In genomic region chr3:153162513-153163348, GRCh38 we compare ENCODE assay signal across 1 cellular context.
A peak's percentile ranks its signal among the peaks of the same experiment; 100 is the strongest.
TF ChIP-seq lines count a peak whose summit lies in the region.

No MANE protein-coding gene starts in this region.

TF ChIP-seq in HepG2, 621 proteins besides CTCF, POLR2A, EP300 and RAD21 (continued from another document and continues in another):
- TF ChIP-seq CCAR2 (optimal IDR thresholded peaks at IDR 0.05; ENCODE audit: low read depth, low read length) (no peak), NRL (CRISPR knock-in tag; IDR thresholded peaks at IDR 0.05; ENCODE audit: borderline replicate concordance) (no peak), ZNF432 (CRISPR knock-in tag; IDR thresholded peaks at IDR 0.05; ENCODE audit: borderline replicate concordance) (no peak), POLR2G (IDR thresholded peaks at IDR 0.05; ENCODE audit: low read depth, low read length) (no peak), DR1 (CRISPR knock-in tag; IDR thresholded peaks at IDR 0.05) (no peak), ZNF343 (CRISPR knock-in tag; IDR thresholded peaks at IDR 0.05) (no peak), ZFX (CRISPR knock-in tag; IDR thresholded peaks at IDR 0.05; ENCODE audit: low read depth) (no peak; the same call in 1 of the 2 replicates), ZNF354B (CRISPR knock-in tag; IDR thresholded peaks at IDR 0.05) (no peak), ATRX (CRISPR knock-in tag; IDR thresholded peaks at IDR 0.05; ENCODE audit: borderline replicate concordance) (no peak), ZNF713 (CRISPR knock-in tag; IDR thresholded peaks at IDR 0.05) (no peak), ZNF207 (IDR thresholded peaks at IDR 0.05; ENCODE audit: borderline replicate concordance) (no peak), HMGXB4 (CRISPR knock-in tag; IDR thresholded peaks at IDR 0.05; ENCODE audit: borderline replicate concordance in 1 of 2, low read depth in 1 of 2) (no peak; a peak in 2 of 4 replicates), SSRP1 (CRISPR knock-in tag; IDR thresholded peaks at IDR 0.05) (no peak), HOXA3 (CRISPR knock-in tag; IDR thresholded peaks at IDR 0.05) (no peak), RBAK (CRISPR knock-in tag; IDR thresholded peaks at IDR 0.05) (no peak), ZNF280D (CRISPR knock-in tag; IDR thresholded peaks at IDR 0.05) (peak; percentile 83), TCF12 (IDR thresholded peaks at IDR 0.05) (no peak), TCF12 (CRISPR knock-in tag; IDR thresholded peaks at IDR 0.05) (no peak), ZNF775 (CRISPR knock-in tag; IDR thresholded peaks at IDR 0.05; ENCODE audit: borderline replicate concordance) (no peak), ZSCAN5A (CRISPR knock-in tag; IDR thresholded peaks at IDR 0.05; ENCODE audit: borderline replicate concordance) (no peak), ZBTB7A (CRISPR knock-in tag; IDR thresholded peaks at IDR 0.05) (0 out of 2 replicates have a peak, but pooled peaks have one; percentile 4), BATF2 (CRISPR knock-in tag; IDR thresholded peaks at IDR 0.05) (no peak; the same call in 1 of the 2 replicates), ZNF282 (IDR thresholded peaks at IDR 0.05; ENCODE audit: partially characterized antibody) (no peak), ZFP1 (CRISPR knock-in tag; IDR thresholded peaks at IDR 0.05) (no peak), BRF2 (CRISPR knock-in tag; IDR thresholded peaks at IDR 0.05) (no peak), MAZ (IDR thresholded peaks at IDR 0.05; ENCODE audit: borderline replicate concordance, low read depth, low read length) (no peak), MAZ (CRISPR knock-in tag; IDR thresholded peaks at IDR 0.05; ENCODE audit: low read depth) (no peak), ZNF790 (CRISPR knock-in tag; IDR thresholded peaks at IDR 0.05; ENCODE audit: borderline replicate concordance) (no peak), IKZF1 (IDR thresholded peaks at IDR 0.05) (no peak), TP53 (CRISPR knock-in tag; conservative IDR thresholded peaks at IDR 0.05) (no peak), MED1 (CRISPR knock-in tag; IDR thresholded peaks at IDR 0.05) (no peak), TIGD3 (CRISPR knock-in tag; IDR thresholded peaks at IDR 0.05; ENCODE audit: borderline replicate concordance) (no peak), ZFP36L2 (CRISPR knock-in tag; IDR thresholded peaks at IDR 0.05) (no peak), TFE3 (CRISPR knock-in tag; IDR thresholded peaks at IDR 0.05) (no peak), TERF1 (CRISPR knock-in tag; IDR thresholded peaks at IDR 0.05) (no peak), SPEN (CRISPR knock-in tag; IDR thresholded peaks at IDR 0.05; ENCODE audit: low read depth) (no peak), ARID2 (CRISPR knock-in tag; IDR thresholded peaks at IDR 0.05; ENCODE audit: borderline replicate concordance) (peak; percentile 68; the same call in 1 of the 2 replicates), ZNF484 (CRISPR knock-in tag; IDR thresholded peaks at IDR 0.05; ENCODE audit: borderline replicate concordance, low read depth) (no peak), ZBTB46 (CRISPR knock-in tag; IDR thresholded peaks at IDR 0.05; ENCODE audit: borderline replicate concordance) (no peak), LCORL (IDR thresholded peaks at IDR 0.05) (no peak), LCORL (CRISPR knock-in tag; IDR thresholded peaks at IDR 0.05) (no peak), ZNF292 (CRISPR knock-in tag; IDR thresholded peaks at IDR 0.05; ENCODE audit: borderline replicate concordance, low read depth) (0 out of 2 replicates have a peak, but pooled peaks have one; percentile 49), ZSCAN25 (CRISPR knock-in tag; IDR thresholded peaks at IDR 0.05) (peak; percentile 60; the same call in 1 of the 2 replicates), IKZF4 (CRISPR knock-in tag; IDR thresholded peaks at IDR 0.05; ENCODE audit: borderline replicate concordance, low read depth, not compliant biosample characterization) (peak; percentile 34), NR0B2 (CRISPR knock-in tag; IDR thresholded peaks at IDR 0.05) (no peak), NFKB2 (CRISPR knock-in tag; IDR thresholded peaks at IDR 0.05; ENCODE audit: borderline replicate concordance) (peak; percentile 9; the same call in 1 of the 2 replicates), FOXK1 (CRISPR knock-in tag; IDR thresholded peaks at IDR 0.05; ENCODE audit: borderline replicate concordance, low read depth) (no peak), CBX5 (CRISPR knock-in tag; IDR thresholded peaks at IDR 0.05; ENCODE audit: borderline replicate concordance) (no peak), ZNF143 (CRISPR knock-in tag; IDR thresholded peaks at IDR 0.05) (no peak), ZMAT3 (CRISPR knock-in tag; conservative IDR thresholded peaks at IDR 0.05) (0 out of 2 replicates have a peak, but pooled peaks have one; percentile 40), ZNF556 (CRISPR knock-in tag; IDR thresholded peaks at IDR 0.05; ENCODE audit: borderline replicate concordance) (no peak), KDM4B (CRISPR knock-in tag; IDR thresholded peaks at IDR 0.05) (no peak), HNF4G (IDR thresholded peaks at IDR 0.05; ENCODE audit: borderline replicate concordance, low read depth, low read length) (no peak), HNF4G (CRISPR knock-in tag; IDR thresholded peaks at IDR 0.05; ENCODE audit: borderline replicate concordance, low read depth) (no peak), ISX (CRISPR knock-in tag; conservative IDR thresholded peaks at IDR 0.05) (no peak), SRF (IDR thresholded peaks at IDR 0.05; ENCODE audit: low read depth, low read length) (no peak)
